In genomic region chr10:1210667-1211066, GRCh38 we compare ENCODE assay signal across 18 cellular contexts.
A peak's percentile ranks its signal among the peaks of the same experiment; 100 is the strongest.
DNase-seq lines count a peak whose midpoint lies in the region; ATAC-seq, FAIRE-seq and TF ChIP-seq lines count a peak whose summit lies in the region.
"Had no signal": no experiment of that assay in that cellular context is flagged by ENCODE, and none has a peak within 500 bp of the region (broad histone marks: within the 10 kb centered on the region; RNA-seq: fewer than 3 reads in every experiment).

No MANE protein-coding gene starts in this region.

- no peak overlapping the region for H4K5ac ChIP-seq in H9 (ENCODE audit: insufficient read length, low read depth, low read length)

- H3K14ac ChIP-seq in H9 (ENCODE audit: insufficient read depth, low read length): no peak overlapping the region

- H3K9me2 ChIP-seq in GM23338 (ENCODE audit: insufficient read depth): no peaks in the 10 kb centered on the region

- no peak overlapping the region for H2BK120ac ChIP-seq in H9 (ENCODE audit: low read depth, low read length, poor library complexity, severe bottlenecking)

- RAD21 ChIA-PET in GM12878 (lab: Charles Lee; ENCODE audit: unreplicated experiment): no interaction called here

- H3T11ph ChIP-seq in H9 (ENCODE audit: low read length): no peak overlapping the region

- FAIRE-seq in GM12878 (lab: Jason Lieb, UNC): no peak
- FAIRE-seq: A549, GM12891, HepG2, HTR-8/SVneo had no signal

- TF ChIP-seq CTCF in H9 (conservative IDR thresholded peaks at IDR 0.05) (no peak), GM12878 (IDR thresholded peaks at IDR 0.05 in 2 of 3, conservative IDR thresholded peaks at IDR 0.05 in 1 of 3; ENCODE audit: control insufficient read depth in 2 of 3, extremely low read depth in 1 of 3, insufficient read depth in 1 of 3, low read depth in 3 of 3, low read length in 3 of 3) (no peak), upper lobe of right lung (IDR thresholded peaks at IDR 0.05) (no peak), GM23338 (conservative IDR thresholded peaks at IDR 0.05; ENCODE audit: low read depth in 2 of 2) (no peak)

- SMC1A ChIA-PET in GM12878 (lab: Charles Lee; ENCODE audit: uncharacterized antibody, unreplicated experiment): no interaction called here

- no peak overlapping the region for H3K4me3 ChIP-seq in GM12878
- no peak overlapping the region for H3K4me3 ChIP-seq in upper lobe of right lung
- no peak overlapping the region for H3K4me3 ChIP-seq in GM23338
- H3K4me3 ChIP-seq: A549 had no signal

- H2BK12ac ChIP-seq in H9 (ENCODE audit: insufficient read length, low read depth, low read length): no peak overlapping the region

- H2BK5ac ChIP-seq in H9 (ENCODE audit: insufficient read length, low read length): no peak overlapping the region

- ATAC-seq in GM12878: no peak
- no peak for ATAC-seq in upper lobe of right lung
- ATAC-seq in GM23338: no peak
- ATAC-seq: A549, HepG2 had no signal

- no peak overlapping the region for H3K56ac ChIP-seq in H9 (ENCODE audit: insufficient read length, low read depth, low read length)

- no peaks in the 10 kb centered on the region for H3K23me2 ChIP-seq in H9 (ENCODE audit: insufficient read length, low read depth, low read length, poor library complexity, severe bottlenecking)

- H3K23ac ChIP-seq in H9 (ENCODE audit: insufficient read length, low read depth, low read length): no peak overlapping the region

- TF ChIP-seq EP300 in GM12878 (IDR thresholded peaks at IDR 0.05; ENCODE audit: borderline replicate concordance in 1 of 2, control insufficient read depth in 1 of 2, low read depth in 2 of 2, low read length in 2 of 2): no peak

- H4K20me1 ChIP-seq in H9 (ENCODE audit: control insufficient read depth, insufficient read depth, insufficient read length) (no peaks in the 10 kb centered on the region), GM12878 (ENCODE audit: control insufficient read depth, insufficient read depth) (no peaks in the 10 kb centered on the region), GM23338 (replicated peaks; ENCODE audit: insufficient read depth) (no peaks in the 10 kb centered on the region)

- no peak overlapping the region for H2BK20ac ChIP-seq in H9 (ENCODE audit: low read depth, low read length, poor library complexity, severe bottlenecking)

- H3K4me2 ChIP-seq in H9 (ENCODE audit: insufficient read depth, insufficient read length, low read length): no peak overlapping the region
- H3K4me2 ChIP-seq in GM12878 (ENCODE audit: control insufficient read depth, insufficient read depth): no peak overlapping the region
- no peak overlapping the region for H3K4me2 ChIP-seq in GM23338
- H3K4me2 ChIP-seq: A549 had no signal

- no peaks in the 10 kb centered on the region for H3F3A ChIP-seq in GM23338 (replicated peaks; ENCODE audit: low read depth)

- H3K4me1 Mint-ChIP-seq in H9 (no peaks in the 10 kb centered on the region), GM23338 (no peaks in the 10 kb centered on the region)

- TF ChIP-seq RAD21 in GM12878 (IDR thresholded peaks at IDR 0.05; ENCODE audit: insufficient read depth, low read depth, low read length): no peak

- no peaks in the 10 kb centered on the region for H3K4me1 ChIP-seq in H9 (ENCODE audit: insufficient read depth, low read length)
- H3K4me1 ChIP-seq in GM12878 (ENCODE audit: control insufficient read depth, insufficient read depth, low read length): no peaks in the 10 kb centered on the region
- H3K4me1 ChIP-seq in upper lobe of right lung: no peaks in the 10 kb centered on the region
- no peaks in the 10 kb centered on the region for H3K4me1 ChIP-seq in GM23338 (ENCODE audit: insufficient read depth)
- H3K4me1 ChIP-seq: A549, BE2C had no signal

- H3K27me3 Mint-ChIP-seq in H9 (ENCODE audit: low read depth): no peaks in the 10 kb centered on the region
- peaks cover 8% of the 10 kb centered on the region for H3K27me3 Mint-ChIP-seq in GM23338 (ENCODE audit: insufficient read depth, low read depth, poor library complexity)
- H3K27me3 Mint-ChIP-seq: CD4-positive, alpha-beta memory T cell had no signal

- POLR2A ChIA-PET in GM12878 (lab: Charles Lee): no interaction called here

- intact Hi-C loops in GM12878 (cut with micrococcal nuclease; ENCODE audit: unreplicated experiment): no loop called here
- intact Hi-C loops in upper lobe of right lung (cut with DNase I): no loop called here

- H3K4ac ChIP-seq in H9 (ENCODE audit: low read depth, low read length): no peak overlapping the region

- H2BK15ac ChIP-seq in H9 (ENCODE audit: low read depth, low read length): no peak overlapping the region

- no CpG with 5 or more reads among the region's 14 CpGs for WGBS in H9 (ENCODE audit: extremely low coverage, insufficient read length, low lambda C conversion rate)
- WGBS in GM12878 (ENCODE audit: insufficient coverage, insufficient replicate concordance, low lambda C conversion rate, missing lambda C conversion rate): 37% methylated on average over 14 of the region's 14 CpGs

- H3K27ac ChIP-seq in H9 (ENCODE audit: insufficient read length, low read depth, low read length): no peak overlapping the region
- no peak overlapping the region for H3K27ac ChIP-seq in GM12878 (ENCODE audit: control insufficient read depth, insufficient read depth)
- no peak overlapping the region for H3K27ac ChIP-seq in upper lobe of right lung
- no peak overlapping the region for H3K27ac ChIP-seq in GM23338 (ENCODE audit: low read depth)
- H3K27ac ChIP-seq: A549, C4-2B had no signal

- BruUV-seq in GM12878 (replicated peaks; lab: Mats Ljungman, UMichigan): no TSS peak

- H2AFZ ChIP-seq in H9 (ENCODE audit: low read length) (no peak overlapping the region), GM12878 (ENCODE audit: control insufficient read depth, low read depth, low read length) (no peak overlapping the region), GM23338 (no peak overlapping the region)

- in situ Hi-C loops in GM12878 (cut with MboI): no loop called here

- H3K27ac Mint-ChIP-seq in H9: no peak overlapping the region
- no peak overlapping the region for H3K27ac Mint-ChIP-seq in GM23338
- H3K27ac Mint-ChIP-seq: CD4-positive, alpha-beta memory T cell; HFFc6 had no signal

- H3K27me3 ChIP-seq in H9 (ENCODE audit: insufficient read depth, low read length) (no peaks in the 10 kb centered on the region), GM12878 (replicated peaks in 1 of 2; ENCODE audit: control insufficient read depth in 2 of 2, insufficient read depth in 2 of 2, low read length in 1 of 2) (peaks cover 0 to 2% of the 10 kb centered on the region in 2 experiments; a peak in 1 of 4 replicates), upper lobe of right lung (no peaks in the 10 kb centered on the region), GM23338 (ENCODE audit: insufficient read depth) (no peaks in the 10 kb centered on the region)
- H3K27me3 ChIP-seq: BE2C had no signal

- H3K18ac ChIP-seq in H9 (ENCODE audit: insufficient read length, low read depth, low read length): no peak overlapping the region

- DNase-seq in H9 (peak; percentile 19), GM12878 (ENCODE audit: low read depth, low spot score) (no peak), mesenteric fat pad (ENCODE audit: low spot score) (peak; percentile 59), upper lobe of right lung (peak; percentile 44), activated gamma-delta T cell treated with Interleukin-2 at 50 U/mL for 16 hours (no peak), GM23338 (ENCODE audit: low spot score) (no peak), HK-2 (ENCODE audit: unreplicated experiment) (no peak)
- DNase-seq: BE2C; CD4-positive, alpha-beta memory T cell; DMS79; GOT3; HCEC 1CT; HFFc6 had no signal

- no peak overlapping the region for H3K4me3 Mint-ChIP-seq in H9
- H3K4me3 Mint-ChIP-seq in GM23338: no peak overlapping the region
- H3K4me3 Mint-ChIP-seq: CD4-positive, alpha-beta memory T cell; HFFc6 had no signal

- H3K36me3 Mint-ChIP-seq in H9 (ENCODE audit: insufficient read depth in 1 of 3, low read depth in 3 of 3): no peaks in the 10 kb centered on the region; a peak in 1 of 7 replicates
- no peaks in the 10 kb centered on the region; the same call in 2 of the 3 replicates for H3K36me3 Mint-ChIP-seq in GM23338 (ENCODE audit: low read depth)
- H3K36me3 Mint-ChIP-seq: CD4-positive, alpha-beta memory T cell had no signal

- no peak overlapping the region for H4K91ac ChIP-seq in H9 (ENCODE audit: insufficient read length, low read depth, low read length)

- TF ChIP-seq POLR2A in GM12878 (IDR thresholded peaks at IDR 0.05; ENCODE audit: low read depth, low read length): no peak

- H3K9me3 Mint-ChIP-seq in H9: no peaks in the 10 kb centered on the region; a peak in 1 of 5 replicates
- H3K9me3 Mint-ChIP-seq in GM23338: no peaks in the 10 kb centered on the region
- H3K9me3 Mint-ChIP-seq: CD4-positive, alpha-beta memory T cell had no signal

- H2AK5ac ChIP-seq in H9 (ENCODE audit: insufficient read length, low read length): no peak overlapping the region

- H3K79me2 ChIP-seq in H9 (ENCODE audit: insufficient read depth, low read length) (no peaks in the 10 kb centered on the region), GM12878 (ENCODE audit: control insufficient read depth, insufficient read depth, low read length) (no peaks in the 10 kb centered on the region), GM23338 (replicated peaks; ENCODE audit: insufficient read depth) (no peaks in the 10 kb centered on the region)

- H4K8ac ChIP-seq in H9 (replicated peaks; ENCODE audit: insufficient read length, low read depth, low read length): no peak overlapping the region

- no peaks in the 10 kb centered on the region for H3K36me3 ChIP-seq in GM12878 (ENCODE audit: control insufficient read depth in 2 of 2, insufficient read depth in 2 of 2, low read length in 1 of 2)
- no peaks in the 10 kb centered on the region for H3K36me3 ChIP-seq in upper lobe of right lung
- H3K36me3 ChIP-seq in GM23338 (ENCODE audit: insufficient read depth): no peaks in the 10 kb centered on the region
- H3K36me3 ChIP-seq: BE2C had no signal

- CTCF ChIA-PET in GM12878 (lab: Yijun Ruan, JAX): no interaction called here

- no peaks in the 10 kb centered on the region for H3K79me1 ChIP-seq in H9 (ENCODE audit: insufficient read depth, low read depth, low read length, poor library complexity, severe bottlenecking)

- H3K9ac ChIP-seq in H9 (ENCODE audit: extremely low read depth, insufficient read length, low read length): no peak overlapping the region
- no peak overlapping the region for H3K9ac ChIP-seq in GM12878 (ENCODE audit: control insufficient read depth, insufficient read depth, low read length)

- H3K9me3 ChIP-seq in H9 (ENCODE audit: control insufficient read depth, low read depth, low read length): no peaks in the 10 kb centered on the region
- H3K9me3 ChIP-seq in GM12878 (replicated peaks; ENCODE audit: control insufficient read depth, insufficient read depth, low read length): no peaks in the 10 kb centered on the region
- no peaks in the 10 kb centered on the region for H3K9me3 ChIP-seq in upper lobe of right lung
- H3K9me3 ChIP-seq: A549, BE2C had no signal

TF ChIP-seq in GM12878, 131 proteins besides CTCF, POLR2A, EP300 and RAD21 (continues in another document):
- no peak for TF ChIP-seq SMAD5 (IDR thresholded peaks at IDR 0.05; ENCODE audit: low read depth)

TF ChIP-seq in GM23338, 12 proteins besides CTCF, POLR2A, EP300 and RAD21 (continues in another document):
- no peak for TF ChIP-seq ZNF331 (CRISPR knock-in tag; IDR thresholded peaks at IDR 0.05; ENCODE audit: low read depth)

Comparison
In these comparisons a context has a peak if more than half of its experiments do, and no peak if none do; other contexts are left out.
1. DNase-seq: peak in H9 (single experiment), mesenteric fat pad (single experiment) and upper lobe of right lung (single experiment); none in GM12878 (single experiment), activated gamma-delta T cell treated with Interleukin-2 at 50 U/mL for 16 hours (single experiment), GM23338 (single experiment) and HK-2 (single experiment).